In genomic region chr6:149834513-149835481, GRCh38 we compare ENCODE assay signal across 8 cellular contexts. TPM values are rescaled to one million over a fixed set of nuclear protein-coding genes. Genes with fewer than 3 reads are reported as not detected.
DNase-seq lines count a peak whose midpoint lies in the region; ATAC-seq and TF ChIP-seq lines count a peak whose summit lies in the region.

No MANE protein-coding gene starts in this region.

- no peaks in the 10 kb centered on the region for H4K20me1 ChIP-seq in OCI-LY7 (ENCODE audit: insufficient read depth, low read length)

- H3K36me3 ChIP-seq in BJ (ENCODE audit: control insufficient read depth, insufficient read depth, low read length) (peaks cover 2% of the 10 kb centered on the region), OCI-LY7 (ENCODE audit: insufficient read depth, low read length) (no peaks in the 10 kb centered on the region), esophagus squamous epithelium (peaks cover 0 to 86% (median 7%) of the 10 kb centered on the region in 3 donors), thoracic aorta (no peaks in the 10 kb centered on the region)

- peaks cover 11% of the 10 kb centered on the region for H3K36me3 Mint-ChIP-seq in neural crest cell (ENCODE audit: low read depth)

- no peaks in the 10 kb centered on the region for H3K79me2 ChIP-seq in OCI-LY7 (ENCODE audit: insufficient read depth, low read depth, low read length)

- 42 to 46% methylated on average over 5 of the region's 5 CpGs for WGBS in esophagus squamous epithelium, 2 donors

- DNase-seq in BJ (ENCODE audit: low read depth) (no peak), HCEC 1CT (peak; percentile 66), OCI-LY7 (ENCODE audit: low spot score) (peak; percentile 69), esophagus squamous epithelium (lab: John Stamatoyannopoulos, UW) (no peak), neural crest cell (ENCODE audit: low read depth, low spot score) (peak; percentile 84), thoracic aorta (ENCODE audit: low spot score) (peak; percentile 28)
- peak; percentile 54 for DNase-seq in activated T-cell treated with anti-CD3 and anti-CD28 coated beads, Interleukin-2, amount 50 U/mL, for 1 hour

- no TSS peak for BruUV-seq in OCI-LY7 (replicated peaks; lab: Mats Ljungman, UMichigan)

- H3K4me2 ChIP-seq in OCI-LY7 (ENCODE audit: low read length): no peak overlapping the region

- no peak overlapping the region for H3K4me3 Mint-ChIP-seq in neural crest cell

- POLR2A ChIA-PET in BJ (lab: Charles Lee) (no interaction called here), OCI-LY7 (lab: Charles Lee) (interaction anchor here (0.7 kb wide), 2 partner anchors 311 to 1615 kb away, joined by 3 read pairs; no protein-coding TSS in a partner anchor)

- CTCF ChIA-PET in BJ (lab: Yijun Ruan, JAX) (interaction anchor here (0.7 to 3.6 kb wide), 25 partner anchors 9 to 289 kb away, joined by 3 to 27 read pairs (median 4); partner anchors contain the start of genes LRP11, PPIL4 and RAET1E), OCI-LY7 (lab: Charles Lee; ENCODE audit: unreplicated experiment) (interaction anchor here (1.1 kb wide), 1 partner anchor 90 kb away, joined by 4 read pairs; no protein-coding TSS in a partner anchor)

- H3K4me1 Mint-ChIP-seq in neural crest cell: peaks cover 17% of the 10 kb centered on the region

- ATAC-seq in thoracic aorta (ENCODE audit: insufficient number of reproducible peaks, low FRiP score, low read depth): no peak
- ATAC-seq in HG03457 (IDR thresholded peaks at IDR 0.05; ENCODE audit: unreplicated experiment): no peak

- H3K9me2 ChIP-seq in OCI-LY7 (ENCODE audit: insufficient read depth, low read length): no peaks in the 10 kb centered on the region

- no peaks in the 10 kb centered on the region for H3K9me3 Mint-ChIP-seq in neural crest cell

- H3K9me3 ChIP-seq in OCI-LY7 (ENCODE audit: low read length) (no peaks in the 10 kb centered on the region), esophagus squamous epithelium (no peaks in the 10 kb centered on the region), thoracic aorta (no peaks in the 10 kb centered on the region)

- TF ChIP-seq POLR2A in esophagus squamous epithelium (IDR thresholded peaks at IDR 0.05): no peak

- no peaks in the 10 kb centered on the region for H3K27me3 Mint-ChIP-seq in neural crest cell (ENCODE audit: low read depth)

- TF ChIP-seq CTCF in BJ (IDR thresholded peaks at IDR 0.05; ENCODE audit: insufficient read depth, low read depth, low read length): peak; percentile 83
- peak; percentile 99 for TF ChIP-seq CTCF in OCI-LY7 (conservative IDR thresholded peaks at IDR 0.05; ENCODE audit: low read length)
- TF ChIP-seq CTCF in esophagus squamous epithelium (IDR thresholded peaks at IDR 0.05): peak; percentile 90 to 96 (median 92)
- peak; percentile 92 for TF ChIP-seq CTCF in neural crest cell (conservative IDR thresholded peaks at IDR 0.05)
- TF ChIP-seq CTCF in thoracic aorta (IDR thresholded peaks at IDR 0.05): peak; percentile 90

- H3K27me3 ChIP-seq in BJ (ENCODE audit: control insufficient read depth, insufficient read depth, low read length) (no peaks in the 10 kb centered on the region), esophagus squamous epithelium (no peaks in the 10 kb centered on the region), thoracic aorta (replicated peaks; ENCODE audit: insufficient read depth) (no peaks in the 10 kb centered on the region)

- H3K4me1 ChIP-seq in OCI-LY7 (ENCODE audit: insufficient read depth, low read length, poor library complexity, severe bottlenecking) (peaks cover 9% of the 10 kb centered on the region), esophagus squamous epithelium (no peaks in the 10 kb centered on the region), thoracic aorta (ENCODE audit: control insufficient read depth in 1 of 2, low read depth in 2 of 2) (peaks cover 0 to 10% of the 10 kb centered on the region in 2 donors)

- H2AFZ ChIP-seq in OCI-LY7 (ENCODE audit: low read length): peak overlapping the region; percentile 77; the same call in 1 of the 2 replicates

- no peak overlapping the region for H3K27ac ChIP-seq in OCI-LY7 (ENCODE audit: low read depth, low read length, poor library complexity, severe bottlenecking)
- no peak overlapping the region for H3K27ac ChIP-seq in esophagus squamous epithelium
- no peak overlapping the region for H3K27ac ChIP-seq in thoracic aorta

- H3K4me3 ChIP-seq in BJ (ENCODE audit: low read depth, low read length) (no peak overlapping the region), OCI-LY7 (ENCODE audit: low read depth, low read length, poor library complexity, severe bottlenecking) (no peak overlapping the region), esophagus squamous epithelium (no peak overlapping the region), thoracic aorta (no peak overlapping the region)

- intact Hi-C loops in OCI-LY7 (cut with micrococcal nuclease; ENCODE audit: unreplicated experiment): loop anchor here (1.0 to 2.0 kb wide), 2 partner anchors 30 to 92 kb away; partner anchors contain the start of gene LRP11
- intact Hi-C loops in esophagus squamous epithelium (cut with DNase I): loop anchor here (5.0 kb wide), 1 partner anchor 88 kb away; the partner anchor contains the start of gene RAET1G

- no peak overlapping the region for H3K27ac Mint-ChIP-seq in neural crest cell (ENCODE audit: unreplicated experiment)

RNA-seq across cellular contexts. Expression of gene LRP11, which starts 29.4 kb away (rescaled TPM):
- 26.3 and 32.6 TPM in 2 replicates for polyA plus RNA-seq in BJ (2011; rRNA removed)
- 31.0 and 46.7 TPM in 2 replicates for polyA minus RNA-seq in BJ (2011; rRNA and poly(A)+ RNA removed)
- total RNA-seq in OCI-LY7 (2014; rRNA removed; shearing (Covaris generic)): 1.1 and 1.5 TPM in 2 replicates
- total RNA-seq in OCI-LY7 (2022): 1.2 and 1.5 TPM in 2 replicates
- 10 to 100 TPM; 40.2 to 74.9 (median 58.4) TPM for total RNA-seq in esophagus squamous epithelium
- 29.0 and 29.8 TPM in 2 replicates for total RNA-seq in neural crest cell
- 10 to 100 TPM; 22.4 to 31.8 TPM for total RNA-seq in thoracic aorta

Comparison
In these comparisons a context has a peak if more than half of its experiments do, and no peak if none do; other contexts are left out.
1. DNase-seq: peak in HCEC 1CT (single experiment), OCI-LY7 (single experiment), activated T-cell treated with anti-CD3 and anti-CD28 coated beads, Interleukin-2, amount 50 U/mL, for 1 hour (single experiment), neural crest cell (single experiment) and thoracic aorta (single experiment); none in BJ (single experiment) and esophagus squamous epithelium (single experiment).
2. RNA of gene LRP11, which starts 29.4 kb away (total RNA-seq): 40.2 to 74.9 TPM in esophagus squamous epithelium, 22.4 to 31.8 TPM in thoracic aorta and 29.0 to 29.8 TPM in neural crest cell; 1.1 to 1.5 TPM in OCI-LY7; every median in the first group is over 4 times any median in the second.
3. Peak in every context shown above with its lines, with median percentiles within 50 percentile points of each other: CTCF ChIP-seq.